ENCODE assay signal across 8 cellular contexts in genomic region chr2:177239934-177240600, GRCh38. TPM values are rescaled to one million over a fixed set of nuclear protein-coding genes. Genes with fewer than 3 reads are reported as not detected.
A peak's percentile ranks its signal among the peaks of the same experiment; 100 is the strongest.
DNase-seq lines count a peak whose midpoint lies in the region; ATAC-seq, FAIRE-seq and TF ChIP-seq lines count a peak whose summit lies in the region.

No MANE protein-coding gene starts in this region.

- WGBS in trophoblast cell (ENCODE audit: extremely low coverage, insufficient coverage, insufficient read length): no CpG with 5 or more reads among the region's 5 CpGs

- H3K23ac ChIP-seq in trophoblast cell (ENCODE audit: low read length): no peak overlapping the region

- no peak overlapping the region for H2BK12ac ChIP-seq in trophoblast cell (ENCODE audit: low read length)

- H3K36me3 ChIP-seq in Karpas-422 (ENCODE audit: insufficient read depth, low read length): peaks cover 25% of the 10 kb centered on the region
- peaks cover 5 to 7% of the 10 kb centered on the region in 2 experiments for H3K36me3 ChIP-seq in trophoblast cell (ENCODE audit: control insufficient read depth in 1 of 2, insufficient read depth in 2 of 2, low read length in 2 of 2)

- peak overlapping the region; percentile 95 for H3K27ac ChIP-seq in Karpas-422 (ENCODE audit: low read length)
- no peak overlapping the region for H3K27ac ChIP-seq in trophoblast cell (ENCODE audit: low read depth, low read length)

- H2BK120ac ChIP-seq in trophoblast cell (ENCODE audit: insufficient read depth, low read length, poor library complexity): no peak overlapping the region

- no peak overlapping the region for H4K8ac ChIP-seq in trophoblast cell (ENCODE audit: low read depth, low read length)

- H2AK5ac ChIP-seq in trophoblast cell (ENCODE audit: low read length): no peak overlapping the region

- H3K9me3 ChIP-seq in Karpas-422 (ENCODE audit: low read length): no peaks in the 10 kb centered on the region
- H3K9me3 ChIP-seq in trophoblast cell (ENCODE audit: insufficient read depth, low read depth, low read length): no peaks in the 10 kb centered on the region

- H2AFZ ChIP-seq in Karpas-422 (ENCODE audit: low read length) (no peak overlapping the region), trophoblast cell (ENCODE audit: insufficient read depth, low read length, poor library complexity) (peak overlapping the region; percentile 0)

- H3K9ac ChIP-seq in Karpas-422 (ENCODE audit: low read length) (peak overlapping the region; percentile 40), trophoblast cell (ENCODE audit: low read length) (no peak overlapping the region)

- H3K27me3 ChIP-seq in Karpas-422 (ENCODE audit: low read length): no peaks in the 10 kb centered on the region
- no peaks in the 10 kb centered on the region for H3K27me3 ChIP-seq in trophoblast cell (ENCODE audit: insufficient read depth, low read length)

- H3K4me1 ChIP-seq in Karpas-422 (ENCODE audit: low read length) (peaks cover 69% of the 10 kb centered on the region), trophoblast cell (ENCODE audit: control insufficient read depth in 1 of 2, insufficient read depth in 2 of 2, low read length in 2 of 2) (peaks cover 16 to 22% of the 10 kb centered on the region in 2 experiments)

- peaks cover 17% of the 10 kb centered on the region for H3K79me1 ChIP-seq in trophoblast cell (ENCODE audit: low read length)

- H4K12ac ChIP-seq in trophoblast cell (ENCODE audit: low read depth, low read length): no peak overlapping the region

- H3K18ac ChIP-seq in trophoblast cell (ENCODE audit: low read length): peak overlapping the region; percentile 35

- no peaks in the 10 kb centered on the region for H3K9me2 ChIP-seq in Karpas-422 (replicated peaks; ENCODE audit: insufficient read depth, low read length)

- H4K91ac ChIP-seq in trophoblast cell (ENCODE audit: low read depth, low read length): no peak overlapping the region

- peak overlapping the region; percentile 53 for H3K4me2 ChIP-seq in Karpas-422 (ENCODE audit: low read depth, low read length, poor library complexity, severe bottlenecking)
- no peak overlapping the region for H3K4me2 ChIP-seq in trophoblast cell (ENCODE audit: low read length)

- no peak overlapping the region for H2BK5ac ChIP-seq in trophoblast cell (ENCODE audit: low read depth, low read length, poor library complexity)

- H3K79me2 ChIP-seq in Karpas-422 (ENCODE audit: low read length): peaks cover 100% of the 10 kb centered on the region
- H3K79me2 ChIP-seq in trophoblast cell (ENCODE audit: control insufficient read depth, insufficient read depth, low read length, poor library complexity): peaks cover 31% of the 10 kb centered on the region

- no peak overlapping the region for H3K14ac ChIP-seq in trophoblast cell (ENCODE audit: low read length)

- peak overlapping the region; percentile 86 for H3K4ac ChIP-seq in trophoblast cell (ENCODE audit: low read depth, low read length)

- FAIRE-seq in frontal cortex (lab: Jason Lieb, UNC): no peak

- TF ChIP-seq CTCF in fibroblast of the aortic adventitia (IDR thresholded peaks at IDR 0.05; ENCODE audit: insufficient read depth, low read length): no peak

- DNase-seq in DMS153 treated with DMSO at 0.1 percent for 48 hours (lab: John Stamatoyannopoulos, UW; ENCODE audit: unreplicated experiment) (peak; percentile 39), Karpas-422 (peak; percentile 71), UCSD-AML1 (lab: John Stamatoyannopoulos, UW; ENCODE audit: unreplicated experiment) (peak; percentile 35), fibroblast of the aortic adventitia (ENCODE audit: low read depth) (peak; percentile 67), trophoblast cell (peak in 1 of 2 donors; percentile 37), frontal cortex (ENCODE audit: low spot score in 2 of 2) (no peak)
- no peak for DNase-seq in activated CD8-positive, alpha-beta memory T cell treated with anti-CD3 and anti-CD28 coated beads, Interleukin-2, amount 50 U/mL, for 4 hours

- H3K4me3 ChIP-seq in Karpas-422 (ENCODE audit: low read length): 0 out of 2 replicates have a peak overlapping the region, but pooled peaks have one; percentile 0
- peak overlapping the region; percentile 31 for H3K4me3 ChIP-seq in fibroblast of the aortic adventitia (ENCODE audit: low read depth, low read length)
- H3K4me3 ChIP-seq in trophoblast cell (ENCODE audit: low read depth, low read length): no peak overlapping the region

- peaks cover 18% of the 10 kb centered on the region; the same call in 1 of the 2 replicates for H4K20me1 ChIP-seq in Karpas-422 (ENCODE audit: insufficient read depth, low read depth, low read length)

- ATAC-seq in GM21390 (IDR thresholded peaks at IDR 0.05; ENCODE audit: unreplicated experiment): peak; percentile 67

RNA-seq across cellular contexts. Expression of gene NFE2L2, which starts 24.5 kb away (rescaled TPM):
- total RNA-seq in Karpas-422 (2014; rRNA removed; shearing (Covaris generic); ENCODE audit: low replicate concordance): 33.1 and 66.7 TPM in 2 replicates
- total RNA-seq in fibroblast of the aortic adventitia (ENCODE audit: low replicate concordance) (121 and 127 TPM in 2 replicates), frontal cortex (8.6 TPM)
- polyA plus RNA-seq in trophoblast cell (2013): 78.1 and 80.1 TPM in 2 replicates

RNA-seq across cellular contexts. Expression of gene HNRNPA3, which starts 27.5 kb away (rescaled TPM):
- 51.7 and 62.7 TPM in 2 replicates for total RNA-seq in Karpas-422 (2014; rRNA removed; shearing (Covaris generic); ENCODE audit: low replicate concordance)
- 43.7 and 62.2 TPM in 2 replicates for total RNA-seq in fibroblast of the aortic adventitia (ENCODE audit: low replicate concordance)
- 339 and 340 TPM in 2 replicates for polyA plus RNA-seq in trophoblast cell (2013)
- 63.2 TPM for total RNA-seq in frontal cortex

Comparison
In these comparisons a context has a peak if more than half of its experiments do, and no peak if none do; other contexts are left out.
1. DNase-seq: peak in DMS153 treated with DMSO at 0.1 percent for 48 hours (single experiment), Karpas-422 (single experiment), UCSD-AML1 (single experiment) and fibroblast of the aortic adventitia (single experiment); none in activated CD8-positive, alpha-beta memory T cell treated with anti-CD3 and anti-CD28 coated beads, Interleukin-2, amount 50 U/mL, for 4 hours (single experiment) and frontal cortex (0 of 2).